In genomic region chr15:69224383-69224782, GRCh38 we compare ENCODE assay signal across 1 cellular context.
A peak's percentile ranks its signal among the peaks of the same experiment; 100 is the strongest.
TF ChIP-seq lines count a peak whose summit lies in the region.

No MANE protein-coding gene starts in this region.

TF ChIP-seq in HepG2, 621 proteins besides CTCF, POLR2A, EP300 and RAD21 (continued from another document and continues in another):
- TF ChIP-seq ZNF280D (CRISPR knock-in tag; IDR thresholded peaks at IDR 0.05) = 0 out of 2 replicates have a peak, but pooled peaks have one; percentile 82
- no peak for TF ChIP-seq ZNF318 (CRISPR knock-in tag; IDR thresholded peaks at IDR 0.05)
- TF ChIP-seq CENPBD1 (CRISPR knock-in tag; IDR thresholded peaks at IDR 0.05; ENCODE audit: borderline replicate concordance, low read depth) = no peak
- TF ChIP-seq NR2F1 (CRISPR knock-in tag; IDR thresholded peaks at IDR 0.05) = no peak
- no peak for TF ChIP-seq ATF7-NPFF (CRISPR knock-in tag; IDR thresholded peaks at IDR 0.05; ENCODE audit: low read depth)
- TF ChIP-seq MAX (IDR thresholded peaks at IDR 0.05) = no peak; the same call in none of the 2 replicates
- no peak for TF ChIP-seq ZNF121 (CRISPR knock-in tag; IDR thresholded peaks at IDR 0.05)
- no peak for TF ChIP-seq GATA4 (IDR thresholded peaks at IDR 0.05; ENCODE audit: borderline replicate concordance, low read depth)
- no peak for TF ChIP-seq ZNF180 (CRISPR knock-in tag; IDR thresholded peaks at IDR 0.05; ENCODE audit: borderline replicate concordance, low read depth)
- no peak for TF ChIP-seq ZNF775 (CRISPR knock-in tag; IDR thresholded peaks at IDR 0.05; ENCODE audit: borderline replicate concordance)
- TF ChIP-seq ZFY (CRISPR knock-in tag; IDR thresholded peaks at IDR 0.05) = no peak
- TF ChIP-seq MYC (CRISPR knock-in tag; IDR thresholded peaks at IDR 0.05; ENCODE audit: borderline replicate concordance) = peak; percentile 90
- TF ChIP-seq TFDP1 (CRISPR knock-in tag; IDR thresholded peaks at IDR 0.05; ENCODE audit: borderline replicate concordance) = peak; percentile 31; the same call in 1 of the 2 replicates
- TF ChIP-seq JDP2 (CRISPR knock-in tag; IDR thresholded peaks at IDR 0.05; ENCODE audit: borderline replicate concordance) = no peak
- TF ChIP-seq ZNF501 (CRISPR knock-in tag; IDR thresholded peaks at IDR 0.05) = peak; percentile 45; the same call in 1 of the 2 replicates
- TF ChIP-seq ZNF780A (CRISPR knock-in tag; IDR thresholded peaks at IDR 0.05) = no peak
- no peak for TF ChIP-seq ZNF713 (CRISPR knock-in tag; IDR thresholded peaks at IDR 0.05)
- peak; percentile 93 for TF ChIP-seq FOXO1 (CRISPR knock-in tag; IDR thresholded peaks at IDR 0.05)
- TF ChIP-seq RFX5 (IDR thresholded peaks at IDR 0.05; ENCODE audit: low read depth, low read length) = no peak
- TF ChIP-seq ZNF260 (CRISPR knock-in tag; IDR thresholded peaks at IDR 0.05; ENCODE audit: borderline replicate concordance, low read depth) = no peak
- TF ChIP-seq MED8 (CRISPR knock-in tag; IDR thresholded peaks at IDR 0.05; ENCODE audit: insufficient replicate concordance) = no peak
- no peak for TF ChIP-seq HIVEP1 (CRISPR knock-in tag; IDR thresholded peaks at IDR 0.05)
- TF ChIP-seq ZMYM4 (CRISPR knock-in tag; IDR thresholded peaks at IDR 0.05) = peak; percentile 98
- TF ChIP-seq ZHX1 (CRISPR knock-in tag; IDR thresholded peaks at IDR 0.05; ENCODE audit: low read depth) = no peak
- no peak for TF ChIP-seq BCL3 (CRISPR knock-in tag; IDR thresholded peaks at IDR 0.05)
- TF ChIP-seq ERF (CRISPR knock-in tag; IDR thresholded peaks at IDR 0.05) = peak; percentile 56; the same call in 1 of the 2 replicates
- peak; percentile 56; the same call in 1 of the 2 replicates for TF ChIP-seq HHEX (CRISPR knock-in tag; IDR thresholded peaks at IDR 0.05)
- TF ChIP-seq ZMYM2 (CRISPR knock-in tag; IDR thresholded peaks at IDR 0.05) = peak; percentile 90
- TF ChIP-seq SNAI1 (CRISPR knock-in tag; IDR thresholded peaks at IDR 0.05; ENCODE audit: borderline replicate concordance) = no peak
- no peak for TF ChIP-seq ZNF672 (CRISPR knock-in tag; IDR thresholded peaks at IDR 0.05)
- no peak for TF ChIP-seq KAT7 (CRISPR knock-in tag; IDR thresholded peaks at IDR 0.05; ENCODE audit: borderline replicate concordance)
- no peak for TF ChIP-seq RBAK (CRISPR knock-in tag; IDR thresholded peaks at IDR 0.05)
- peak; percentile 53; the same call in 1 of the 2 replicates for TF ChIP-seq SIX1 (CRISPR knock-in tag; IDR thresholded peaks at IDR 0.05; ENCODE audit: borderline replicate concordance)
- no peak for TF ChIP-seq NFE2 (CRISPR knock-in tag; IDR thresholded peaks at IDR 0.05)
- TF ChIP-seq ZNF143 (CRISPR knock-in tag; IDR thresholded peaks at IDR 0.05) = no peak
- peak; percentile 97 for TF ChIP-seq SOX13 (IDR thresholded peaks at IDR 0.05)
- TF ChIP-seq SOX13 (CRISPR knock-in tag; conservative IDR thresholded peaks at IDR 0.05 in 1 of 2, IDR thresholded peaks at IDR 0.05 in 1 of 2) = peak in 1 of 2 experiments; percentile 99; a peak in 2 of 4 replicates
- peak; percentile 69 for TF ChIP-seq ELF3 (CRISPR knock-in tag; IDR thresholded peaks at IDR 0.05)
- no peak for TF ChIP-seq RELA (CRISPR knock-in tag; IDR thresholded peaks at IDR 0.05)
- TF ChIP-seq ZNF335 (CRISPR knock-in tag; IDR thresholded peaks at IDR 0.05) = 0 out of 2 replicates have a peak, but pooled peaks have one; percentile 44
- TF ChIP-seq FOSL2 (CRISPR knock-in tag; IDR thresholded peaks at IDR 0.05) = peak; percentile 64
- TF ChIP-seq HNRNPLL (IDR thresholded peaks at IDR 0.05; ENCODE audit: low read depth, low read length, poor library complexity, severe bottlenecking) = no peak
- TF ChIP-seq KDM5B (CRISPR knock-in tag; IDR thresholded peaks at IDR 0.05; ENCODE audit: borderline replicate concordance) = no peak
- no peak for TF ChIP-seq HNRNPH1 (optimal IDR thresholded peaks at IDR 0.05; ENCODE audit: low read depth, low read length)
- no peak for TF ChIP-seq MAZ (IDR thresholded peaks at IDR 0.05; ENCODE audit: borderline replicate concordance, low read depth, low read length)
- peak; percentile 53; the same call in 1 of the 2 replicates for TF ChIP-seq MAZ (CRISPR knock-in tag; IDR thresholded peaks at IDR 0.05; ENCODE audit: low read depth)
- no peak for TF ChIP-seq MTERF4 (CRISPR knock-in tag; IDR thresholded peaks at IDR 0.05)
- peak; percentile 92 for TF ChIP-seq MED1 (CRISPR knock-in tag; IDR thresholded peaks at IDR 0.05)
- no peak for TF ChIP-seq ZNF572 (CRISPR knock-in tag; IDR thresholded peaks at IDR 0.05)
- no peak for TF ChIP-seq HCFC1 (IDR thresholded peaks at IDR 0.05; ENCODE audit: low read depth, low read length)
- TF ChIP-seq ZKSCAN8 (CRISPR knock-in tag; IDR thresholded peaks at IDR 0.05; ENCODE audit: borderline replicate concordance) = peak; percentile 60; the same call in 1 of the 2 replicates
- TF ChIP-seq ZBTB3 (CRISPR knock-in tag; IDR thresholded peaks at IDR 0.05; ENCODE audit: borderline replicate concordance, low read depth) = no peak
